16 cellular contexts compared by ENCODE assay signal in genomic region chr18:73201940-73202339, GRCh38.
"Had no signal": no experiment of that assay in that cellular context is flagged by ENCODE, and none has a peak within 500 bp of the region (broad histone marks: within the 10 kb centered on the region; RNA-seq: fewer than 3 reads in every experiment).

No MANE protein-coding gene starts in this region.

- H3K9me3 ChIP-seq: left ventricle myocardium inferior, upper lobe of right lung had no signal

- ATAC-seq: activated CD8-positive, alpha-beta T cell treated with anti-CD3 and anti-CD28 coated beads for 36 hours; activated T-helper 17 cell treated with anti-CD3 and anti-CD28 coated beads, Interleukin-2, amount 50 U/mL, for 72 hours; stimulated activated naive B cell treated with anti-CD40 and anti-IgM and Interleukin-4, amounts not matched to agents 10 μg/mL and 1 μg/mL and 100 μg/mL, for 72 hours; upper lobe of right lung had no signal

- DNase-seq: activated B cell treated with CpG ODN at 0.5 μM for 24 hours; activated CD4-positive, alpha-beta T cell treated with anti-CD3 and anti-CD28 coated beads for 48 hours; activated CD8-positive, alpha-beta T cell treated with anti-CD3 and anti-CD28 coated beads for 36 hours; activated naive CD4-positive, alpha-beta T cell treated with Interleukin-2 at 50 U/mL for 16 hours; activated naive CD8-positive, alpha-beta T cell treated with anti-CD3 and anti-CD28 coated beads, Interleukin-2, amount 10 ng/mL, durations not matched to agents 7 days and 5 days; activated T-cell treated with anti-CD3 and anti-CD28 coated beads, Interleukin-2, amount 50 U/mL, for 1 hour; effector CD8-positive, alpha-beta T cell; foreskin fibroblast; glutamatergic neuron; hippocampal formation; left ventricle myocardium inferior; occipital lobe; retina; stimulated activated naive B cell treated with anti-CD40 and anti-IgM and Interleukin-4, amounts not matched to agents 10 μg/mL and 1 μg/mL and 100 μg/mL, for 72 hours; upper lobe of right lung had no signal

- H3K4me1 ChIP-seq: left ventricle myocardium inferior, upper lobe of right lung had no signal

- H3K27me3 ChIP-seq: upper lobe of right lung had no signal

- H3K36me3 ChIP-seq: left ventricle myocardium inferior, upper lobe of right lung had no signal

- H3K4me3 ChIP-seq: left ventricle myocardium inferior, upper lobe of right lung had no signal

- H3K27ac ChIP-seq: left ventricle myocardium inferior, upper lobe of right lung had no signal
